In genomic region chr18:35050638-35051287, GRCh38 we compare ENCODE assay signal across 8 cellular contexts. TPM values are rescaled to one million over a fixed set of nuclear protein-coding genes. Genes with fewer than 3 reads are reported as not detected.
DNase-seq lines count a peak whose midpoint lies in the region; ATAC-seq and TF ChIP-seq lines count a peak whose summit lies in the region.

No MANE protein-coding gene starts in this region.

- H3K4me3 ChIP-seq in brain microvascular endothelial cell (ENCODE audit: low read depth, low read length) (no peak overlapping the region), neural progenitor cell (no peak overlapping the region), mesendoderm (ENCODE audit: low read length) (no peak overlapping the region), colonic mucosa (no peak overlapping the region)

- H3K79me2 ChIP-seq in neural progenitor cell (ENCODE audit: low read depth), result peaks cover 84% of the 10 kb centered on the region
- peaks cover 5% of the 10 kb centered on the region for H3K79me2 ChIP-seq in mesendoderm (ENCODE audit: control insufficient read depth, insufficient read depth, low read length)

- peaks cover 20% of the 10 kb centered on the region for H3K4me1 Mint-ChIP-seq in neural progenitor cell

- WGBS in mesendoderm (ENCODE audit: extremely low coverage, insufficient coverage, low lambda C conversion rate), result no CpG with 5 or more reads among the region's 3 CpGs

- H2AK5ac ChIP-seq in mesendoderm (ENCODE audit: low read length), result no peak overlapping the region

- H3K27me3 ChIP-seq in brain microvascular endothelial cell (replicated peaks), result no peaks in the 10 kb centered on the region
- H3K27me3 ChIP-seq in neural progenitor cell, result no peaks in the 10 kb centered on the region
- H3K27me3 ChIP-seq in mesendoderm (ENCODE audit: insufficient read depth, low read length, poor library complexity), result no peaks in the 10 kb centered on the region
- no peaks in the 10 kb centered on the region for H3K27me3 ChIP-seq in colonic mucosa

- H3K4me2 ChIP-seq in neural progenitor cell, result peak overlapping the region; percentile 65
- H3K4me2 ChIP-seq in mesendoderm (ENCODE audit: low read length), result no peak overlapping the region

- H3K36me3 ChIP-seq in brain microvascular endothelial cell (replicated peaks), result no peaks in the 10 kb centered on the region
- H3K36me3 ChIP-seq in neural progenitor cell, result no peaks in the 10 kb centered on the region
- no peaks in the 10 kb centered on the region for H3K36me3 ChIP-seq in mesendoderm (ENCODE audit: control insufficient read depth, insufficient read depth, low read length)
- no peaks in the 10 kb centered on the region for H3K36me3 ChIP-seq in colonic mucosa

- H4K8ac ChIP-seq in mesendoderm (ENCODE audit: low read depth, low read length), result no peak overlapping the region

- ATAC-seq in GM18498 (IDR thresholded peaks at IDR 0.05; ENCODE audit: unreplicated experiment) (peak; percentile 36), HG03196 (IDR thresholded peaks at IDR 0.05; ENCODE audit: unreplicated experiment) (peak; percentile 32)

- intact Hi-C loops in colonic mucosa (cut with DNase I), result no loop called here

- H3K9me3 ChIP-seq in neural progenitor cell (ENCODE audit: low read depth) (no peaks in the 10 kb centered on the region), colonic mucosa (no peaks in the 10 kb centered on the region)

- H3K4me1 ChIP-seq in neural progenitor cell, result peaks cover 22% of the 10 kb centered on the region
- H3K4me1 ChIP-seq in mesendoderm (ENCODE audit: control insufficient read depth, low read depth, low read length), result no peaks in the 10 kb centered on the region
- H3K4me1 ChIP-seq in colonic mucosa, result no peaks in the 10 kb centered on the region

- no peak overlapping the region for H3K23ac ChIP-seq in mesendoderm (ENCODE audit: low read length)

- no peak overlapping the region for H2BK120ac ChIP-seq in mesendoderm (ENCODE audit: low read depth, low read length)

- no peak overlapping the region for H4K5ac ChIP-seq in mesendoderm (ENCODE audit: low read length)

- TF ChIP-seq CTCF in brain microvascular endothelial cell (IDR thresholded peaks at IDR 0.05; ENCODE audit: low read depth, low read length, missing control alignments) (no peak), neural progenitor cell (IDR thresholded peaks at IDR 0.05) (no peak), colonic mucosa (IDR thresholded peaks at IDR 0.05) (no peak)

- in situ Hi-C loops in brain microvascular endothelial cell (cut with HindIII; ENCODE audit: low pct_ligation_motif_present, low sequenced_read_pairs), result no loop called here

- H3K4me3 Mint-ChIP-seq in neural progenitor cell, result no peak overlapping the region

- no peak overlapping the region for H3K4ac ChIP-seq in mesendoderm (ENCODE audit: low read depth, low read length)

- H3K18ac ChIP-seq in mesendoderm (ENCODE audit: low read length), result no peak overlapping the region

- peaks cover 12% of the 10 kb centered on the region for H3K36me3 Mint-ChIP-seq in neural progenitor cell

- DNase-seq in brain microvascular endothelial cell, result no peak
- DNase-seq in neural progenitor cell (ENCODE audit: low spot score), result no peak
- DNase-seq in mesendoderm, result no peak
- no peak for DNase-seq in DMS53 treated with DMSO at 0.1 percent for 48 hours (lab: John Stamatoyannopoulos, UW; ENCODE audit: unreplicated experiment)
- no peak for DNase-seq in NCI-H1105 treated with DMSO at 0.1 percent for 48 hours (lab: John Stamatoyannopoulos, UW)
- no peak for DNase-seq in colonic mucosa

- no peak overlapping the region for H2AFZ ChIP-seq in neural progenitor cell (replicated peaks)

- H4K20me1 ChIP-seq in neural progenitor cell (ENCODE audit: low read depth), result peaks cover 5% of the 10 kb centered on the region

- H3K9me3 Mint-ChIP-seq in neural progenitor cell, result peaks cover 9% of the 10 kb centered on the region

- H3K27me3 Mint-ChIP-seq in neural progenitor cell (ENCODE audit: insufficient read depth, low read depth), result peaks cover 2% of the 10 kb centered on the region

- no peak overlapping the region for H2BK15ac ChIP-seq in mesendoderm (replicated peaks; ENCODE audit: low read depth)

- H3F3A ChIP-seq in neural progenitor cell (ENCODE audit: low read depth), result peaks cover 8% of the 10 kb centered on the region

- peak overlapping the region; percentile 55 for H3K27ac Mint-ChIP-seq in neural progenitor cell

- no peak overlapping the region for H2BK5ac ChIP-seq in mesendoderm (ENCODE audit: low read length)

- H3K56ac ChIP-seq in mesendoderm (ENCODE audit: low read length), result no peak overlapping the region

- H3K27ac ChIP-seq in brain microvascular endothelial cell (peak overlapping the region; percentile 22), neural progenitor cell (peak overlapping the region; percentile 59), mesendoderm (ENCODE audit: low read depth, low read length) (no peak overlapping the region), colonic mucosa (no peak overlapping the region)

- H3K9ac ChIP-seq in neural progenitor cell (no peak overlapping the region), mesendoderm (ENCODE audit: low read length) (no peak overlapping the region), colonic mucosa (ENCODE audit: low read depth in 2 of 2, low read length in 2 of 2) (no peak overlapping the region)

- peaks cover 9% of the 10 kb centered on the region for H3K79me1 ChIP-seq in mesendoderm (ENCODE audit: low read length)

RNA-seq across cellular contexts. Expression of gene MAPRE2, which starts 9.6 kb away (rescaled TPM):
- 28.9 and 34.6 TPM in 2 replicates for total RNA-seq in neural progenitor cell (ENCODE audit: low replicate concordance)
- polyA plus RNA-seq in mesendoderm (2013, experiment 1 of 2), result 26.0 TPM
- 25.5 TPM for polyA plus RNA-seq in mesendoderm (2013, experiment 2 of 2)
- total RNA-seq in colonic mucosa, result 10 to 100 TPM; 25.5 to 32.2 TPM

Comparison
In these comparisons a context has a peak if more than half of its experiments do, and no peak if none do; other contexts are left out.
1. H3K27ac ChIP-seq: peak in brain microvascular endothelial cell (single experiment) and neural progenitor cell (single experiment); none in mesendoderm (single experiment) and colonic mucosa (single experiment).